ENCODE assay signal across 12 cellular contexts in genomic region chr1:9821710-9822109, GRCh38. TPM values are rescaled to one million over a fixed set of nuclear protein-coding genes. Genes with fewer than 3 reads are reported as not detected.
DNase-seq lines count a peak whose midpoint lies in the region; ATAC-seq and TF ChIP-seq lines count a peak whose summit lies in the region.
"Had no signal": no experiment of that assay in that cellular context is flagged by ENCODE, and none has a peak within 500 bp of the region (broad histone marks: within the 10 kb centered on the region; RNA-seq: fewer than 3 reads in every experiment).

No MANE protein-coding gene starts in this region.

- peaks cover 45% of the 10 kb centered on the region for H3K4me1 Mint-ChIP-seq in activated naive CD4-positive, alpha-beta T cell treated with anti-CD3 and anti-CD28 coated beads, Interleukin-2, amount 10 ng/mL, durations not matched to agents 7 days and 5 days
- H3K4me1 Mint-ChIP-seq in T-helper 17 cell, result peaks cover 28% of the 10 kb centered on the region

- H3K4me3 ChIP-seq in fibroblast of the aortic adventitia (ENCODE audit: low read depth, low read length) (peak overlapping the region; percentile 92), suprapubic skin (peak overlapping the region; percentile 96)

- H3K9me3 Mint-ChIP-seq in activated naive CD4-positive, alpha-beta T cell treated with anti-CD3 and anti-CD28 coated beads, Interleukin-2, amount 10 ng/mL, durations not matched to agents 7 days and 5 days, result no peaks in the 10 kb centered on the region

- peaks cover 58% of the 10 kb centered on the region for H3K4me1 ChIP-seq in suprapubic skin

- no peaks in the 10 kb centered on the region for H3K27me3 ChIP-seq in suprapubic skin
- H3K27me3 ChIP-seq: pancreas had no signal

- H3K36me3 Mint-ChIP-seq in activated naive CD4-positive, alpha-beta T cell treated with anti-CD3 and anti-CD28 coated beads, Interleukin-2, amount 10 ng/mL, durations not matched to agents 7 days and 5 days, result peaks cover 16% of the 10 kb centered on the region
- no peaks in the 10 kb centered on the region for H3K36me3 Mint-ChIP-seq in T-helper 17 cell (ENCODE audit: low read depth)

- H3K9me3 ChIP-seq in T-helper 17 cell (ENCODE audit: control insufficient read depth, low read length, poor library complexity, severe bottlenecking) (no peaks in the 10 kb centered on the region), suprapubic skin (no peaks in the 10 kb centered on the region)
- H3K9me3 ChIP-seq: pancreas had no signal

- TF ChIP-seq CTCF in fibroblast of the aortic adventitia (IDR thresholded peaks at IDR 0.05; ENCODE audit: insufficient read depth, low read length) (no peak), suprapubic skin (IDR thresholded peaks at IDR 0.05) (no peak)

- TF ChIP-seq EP300 in suprapubic skin (IDR thresholded peaks at IDR 0.05), result no peak

- H3K27ac Mint-ChIP-seq in activated naive CD4-positive, alpha-beta T cell treated with anti-CD3 and anti-CD28 coated beads, Interleukin-2, amount 10 ng/mL, durations not matched to agents 7 days and 5 days, result peak overlapping the region; percentile 21
- H3K27ac Mint-ChIP-seq in T-helper 17 cell, result no peak overlapping the region
- H3K27ac Mint-ChIP-seq: CD14-positive monocyte had no signal

- no peak overlapping the region for H3K27ac ChIP-seq in suprapubic skin
- H3K27ac ChIP-seq: pancreas had no signal

- 57% methylated on average over 4 of the region's 4 CpGs for WGBS in suprapubic skin

- H3K27me3 Mint-ChIP-seq in activated naive CD4-positive, alpha-beta T cell treated with anti-CD3 and anti-CD28 coated beads, Interleukin-2, amount 10 ng/mL, durations not matched to agents 7 days and 5 days, result peaks cover 25% of the 10 kb centered on the region
- no peaks in the 10 kb centered on the region for H3K27me3 Mint-ChIP-seq in T-helper 17 cell

- CTCF ChIA-PET in activated naive CD4-positive, alpha-beta T cell treated with anti-CD3 and anti-CD28 coated beads, Interleukin-2, amount 10 ng/mL, durations not matched to agents 7 days and 5 days (lab: Charles Lee), result interaction anchor here (2.7 kb wide), 1 partner anchor 37 kb away, joined by 17 read pairs; no protein-coding TSS in a partner anchor

- ATAC-seq in T-helper 17 cell (no peak), GM21717 (IDR thresholded peaks at IDR 0.05; ENCODE audit: unreplicated experiment) (no peak)
- ATAC-seq: pancreas had no signal

- TF ChIP-seq POLR2A in suprapubic skin (IDR thresholded peaks at IDR 0.05), result no peak

- no peaks in the 10 kb centered on the region for H3K36me3 ChIP-seq in suprapubic skin
- H3K36me3 ChIP-seq: pancreas had no signal

- peak overlapping the region; percentile 90 for H3K4me3 Mint-ChIP-seq in activated naive CD4-positive, alpha-beta T cell treated with anti-CD3 and anti-CD28 coated beads, Interleukin-2, amount 10 ng/mL, durations not matched to agents 7 days and 5 days
- H3K4me3 Mint-ChIP-seq in T-helper 17 cell, result peak overlapping the region; percentile 95

- no peak for DNase-seq in activated naive CD4-positive, alpha-beta T cell treated with anti-CD3 and anti-CD28 coated beads, Interleukin-2, amount 10 ng/mL, durations not matched to agents 7 days and 5 days
- no peak for DNase-seq in activated naive CD4-positive, alpha-beta T cell treated with Interleukin-2 at 50 U/mL for 16 hours
- DNase-seq in T-helper 17 cell (no peak), fibroblast of the aortic adventitia (ENCODE audit: low read depth) (no peak), suprapubic skin (ENCODE audit: low spot score in 2 of 2) (no peak), SIG-M5 (lab: John Stamatoyannopoulos, UW) (no peak), foreskin melanocyte (no peak)
- DNase-seq: activated CD8-positive, alpha-beta memory T cell treated with anti-CD3 and anti-CD28 coated beads for 24 hours; NCI-H187; pancreas had no signal

RNA-seq across cellular contexts. Expression of gene CLSTN1, which starts 2.1 kb away (rescaled TPM):
- total RNA-seq in T-helper 17 cell, result 10 to 100 TPM; 86.3 to 91.5 TPM
- total RNA-seq in fibroblast of the aortic adventitia (ENCODE audit: low replicate concordance), result 53.0 and 61.5 TPM in 2 replicates
- total RNA-seq in suprapubic skin, result 100 to 1,000 TPM; 118 to 202 (median 165) TPM
